In genomic region chr18:46411191-46411590, GRCh38 we compare ENCODE assay signal across 2 cellular contexts.
TF ChIP-seq lines count a peak whose summit lies in the region.

No MANE protein-coding gene starts in this region.

TF ChIP-seq in H1, 55 proteins besides CTCF, POLR2A, EP300 and RAD21:
- no peak for TF ChIP-seq TBP (IDR thresholded peaks at IDR 0.05; ENCODE audit: low read depth, low read length)
- TF ChIP-seq TAF7 (optimal IDR thresholded peaks at IDR 0.05; ENCODE audit: borderline replicate concordance, low read depth, low read length), result no peak
- TF ChIP-seq ATF3 (IDR thresholded peaks at IDR 0.05; ENCODE audit: insufficient read depth, low read depth, low read length), result no peak
- TF ChIP-seq HDAC2 (IDR thresholded peaks at IDR 0.05; ENCODE audit: borderline replicate concordance in 1 of 2, low read depth in 2 of 2, low read length in 2 of 2), result no peak
- TF ChIP-seq NRF1 (IDR thresholded peaks at IDR 0.05; ENCODE audit: low read depth, low read length), result no peak

TF ChIP-seq in neural cell, 6 proteins besides CTCF, POLR2A, EP300 and RAD21:
- TF ChIP-seq POLR2AphosphoS5 (IDR thresholded peaks at IDR 0.05) (no peak), SMC3 (conservative IDR thresholded peaks at IDR 0.05; ENCODE audit: poor library complexity) (no peak), EZH2 (IDR thresholded peaks at IDR 0.05; ENCODE audit: borderline replicate concordance, insufficient read depth, low read length, poor library complexity, severe bottlenecking) (no peak), REST (IDR thresholded peaks at IDR 0.05; ENCODE audit: borderline replicate concordance) (no peak), TAF1 (IDR thresholded peaks at IDR 0.05; ENCODE audit: low read depth) (no peak), MXI1 (conservative IDR thresholded peaks at IDR 0.05; ENCODE audit: poor library complexity, severe bottlenecking) (no peak)
